In the genomic region with DNA sequence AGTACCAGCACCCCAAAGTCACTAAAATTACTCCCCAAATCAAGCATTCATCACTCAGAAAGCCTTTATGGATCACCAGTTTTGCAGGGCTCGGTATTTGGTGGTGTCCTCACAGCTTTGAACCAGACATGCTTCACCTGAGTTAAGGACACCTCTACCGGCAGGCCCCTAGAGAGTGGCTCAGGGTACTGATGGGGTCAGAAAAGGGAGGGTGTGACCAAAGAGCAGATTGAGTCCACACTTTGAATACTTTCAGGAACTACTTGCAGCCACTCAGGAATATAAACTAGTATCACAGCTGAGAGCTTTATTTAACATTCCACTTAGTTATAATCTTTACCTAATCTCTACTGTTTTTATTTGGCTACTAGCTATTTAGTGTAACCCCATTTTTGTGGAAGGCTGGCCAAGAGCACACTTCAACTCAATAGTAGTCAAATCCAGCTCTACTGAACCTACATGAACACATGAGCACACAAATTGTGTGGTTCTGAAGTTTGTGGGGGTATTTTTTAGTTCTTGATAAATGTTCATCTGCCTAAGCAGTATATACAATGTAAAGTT, we compare ENCODE assay signal across 28 cellular contexts.
"Had no signal": no experiment of that assay in that cellular context is flagged by ENCODE, and none has a peak within 500 bp of the region (broad histone marks: within the 10 kb centered on the region; RNA-seq: fewer than 3 reads in every experiment).

No MANE protein-coding gene starts in this region.

- H3K27ac ChIP-seq: neural progenitor cell, ovary, parathyroid adenoma, psoas muscle, right lobe of liver, sigmoid colon, suprapubic skin, testis, tibial artery, transverse colon, vagina had no signal

- H3K36me3 ChIP-seq: ovary, right lobe of liver, sigmoid colon, suprapubic skin, transverse colon, vagina had no signal

- H3K27me3 ChIP-seq: neural progenitor cell, ovary, right lobe of liver, sigmoid colon, suprapubic skin, testis, tibial artery, transverse colon, vagina had no signal

- H3K36me3 Mint-ChIP-seq: stimulated activated effector memory CD8-positive, alpha-beta T cell treated with anti-CD3 and anti-CD28 coated beads, Interleukin-12 subunit alpha, Interleukin-12 subunit beta, amount 100 ng/mL, for 72 hours had no signal

- ATAC-seq: naive thymus-derived CD4-positive, alpha-beta T cell; natural killer cell treated with Interleukin-12 subunit alpha and Interleukin-12 subunit beta and Interleukin-15 and Interleukin-18, amount 100 ng/mL, for 72 hours; psoas muscle; right cardiac atrium; right lobe of liver; stimulated activated effector memory CD8-positive, alpha-beta T cell treated with anti-CD3 and anti-CD28 coated beads, Interleukin-12 subunit alpha, Interleukin-12 subunit beta, amount 100 ng/mL, for 72 hours; stimulated activated naive B cell treated with anti-CD40 and anti-IgM and Interleukin-4, amounts not matched to agents 10 μg/mL and 1 μg/mL and 100 μg/mL, for 72 hours had no signal

- H3K9ac ChIP-seq: neural progenitor cell, parathyroid adenoma had no signal

- H3K4me1 Mint-ChIP-seq: neural progenitor cell had no signal

- H3K4me3 ChIP-seq: neural progenitor cell, ovary, psoas muscle, right lobe of liver, sigmoid colon, suprapubic skin, testis, tibial artery, transverse colon, vagina had no signal

- H3K79me2 ChIP-seq: parathyroid adenoma had no signal

- H3K4me1 ChIP-seq: neural progenitor cell, parathyroid adenoma, psoas muscle, right lobe of liver, testis had no signal

- H3K27ac Mint-ChIP-seq: natural killer cell treated with Interleukin-12 subunit alpha and Interleukin-12 subunit beta and Interleukin-15 and Interleukin-18, amount 100 ng/mL, for 72 hours; neural progenitor cell; progenitor cell of endocrine pancreas; stimulated activated effector memory CD8-positive, alpha-beta T cell treated with anti-CD3 and anti-CD28 coated beads, Interleukin-12 subunit alpha, Interleukin-12 subunit beta, amount 100 ng/mL, for 72 hours; stimulated activated naive B cell treated with anti-CD40 and anti-IgM and Interleukin-4, amounts not matched to agents 10 μg/mL and 1 μg/mL and 100 μg/mL, for 72 hours; stimulated activated naive CD8-positive, alpha-beta T cell treated with anti-CD3 and anti-CD28 coated beads, Interleukin-15, Interleukin-2, amounts not matched to agents 100 ng/mL and 50 ng/mL, for 24 hours; type B pancreatic cell had no signal

- H3K27me3 Mint-ChIP-seq: naive thymus-derived CD4-positive, alpha-beta T cell; progenitor cell of endocrine pancreas; stimulated activated naive B cell treated with anti-CD40 and anti-IgM and Interleukin-4, amounts not matched to agents 10 μg/mL and 1 μg/mL and 100 μg/mL, for 72 hours; stimulated activated naive CD8-positive, alpha-beta T cell treated with anti-CD3 and anti-CD28 coated beads, Interleukin-15, Interleukin-2, amounts not matched to agents 100 ng/mL and 50 ng/mL, for 24 hours; type B pancreatic cell had no signal

- H3K4me3 Mint-ChIP-seq: naive thymus-derived CD4-positive, alpha-beta T cell; natural killer cell treated with Interleukin-12 subunit alpha and Interleukin-12 subunit beta and Interleukin-15 and Interleukin-18, amount 100 ng/mL, for 72 hours; neural progenitor cell; stimulated activated effector memory CD8-positive, alpha-beta T cell treated with anti-CD3 and anti-CD28 coated beads, Interleukin-12 subunit alpha, Interleukin-12 subunit beta, amount 100 ng/mL, for 72 hours; stimulated activated naive B cell treated with anti-CD40 and anti-IgM and Interleukin-4, amounts not matched to agents 10 μg/mL and 1 μg/mL and 100 μg/mL, for 72 hours; stimulated activated naive CD8-positive, alpha-beta T cell treated with anti-CD3 and anti-CD28 coated beads, Interleukin-15, Interleukin-2, amounts not matched to agents 100 ng/mL and 50 ng/mL, for 24 hours; type B pancreatic cell had no signal

- H2AFZ ChIP-seq: neural progenitor cell, parathyroid adenoma had no signal

- H3K4me2 ChIP-seq: neural progenitor cell had no signal

- DNase-seq: naive thymus-derived CD4-positive, alpha-beta T cell; occipital lobe; ovary; posterior cingulate gyrus; psoas muscle; right cardiac atrium; right lobe of liver; sigmoid colon; small intestine; stimulated activated CD4-positive, alpha-beta T cell treated with anti-CD3 and anti-CD28 coated beads, Interleukin-15, amount 100 ng/mL, for 24 hours; stimulated activated CD4-positive, alpha-beta T cell treated with anti-CD3 and anti-CD28 coated beads, Interleukin-2, amount 100 ng/mL, for 24 hours; stimulated activated CD4-positive, alpha-beta T cell treated with anti-CD3 and anti-CD28 coated beads, Interleukin-2, amount 100 ng/mL, for 48 hours; stimulated activated CD4-positive, alpha-beta T cell treated with anti-CD3 and anti-CD28 coated beads, Interleukin-4, amount 100 ng/mL, for 24 hours; stimulated activated naive B cell treated with anti-CD40 and anti-IgM and Interleukin-4, amounts not matched to agents 10 μg/mL and 1 μg/mL and 100 μg/mL, for 72 hours; stimulated activated naive CD4-positive, alpha-beta T cell treated with Interleukin-2 at 50 U/mL for 16 hours; substantia nigra; testis; tibial artery; transverse colon had no signal

- H3K9me3 ChIP-seq: right lobe of liver, testis had no signal
